In the genomic region with DNA sequence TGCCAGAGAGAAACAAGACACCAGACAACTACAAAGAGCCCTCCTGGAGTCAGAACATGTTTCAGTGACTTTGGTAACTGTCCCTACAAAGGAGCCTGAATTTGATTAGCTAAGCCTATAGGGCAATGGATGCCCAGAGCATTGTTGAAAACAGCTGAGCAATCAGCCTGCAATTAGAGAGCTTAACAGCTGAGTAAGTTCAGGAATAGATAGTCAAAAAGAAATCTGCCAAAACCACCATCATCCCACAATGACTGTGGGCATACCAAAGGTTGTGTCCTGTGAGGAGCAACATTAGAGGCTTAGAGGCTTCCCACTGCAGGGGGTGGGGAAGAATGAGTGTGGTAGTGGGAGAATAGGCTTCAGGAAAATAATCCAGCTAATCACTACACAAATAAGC, we compare ENCODE assay signal across 13 cellular contexts. TPM values are rescaled to one million over a fixed set of nuclear protein-coding genes. Genes with fewer than 3 reads are reported as not detected.
DNase-seq lines count a peak whose midpoint lies in the region; ATAC-seq and TF ChIP-seq lines count a peak whose summit lies in the region.
"Had no signal": no experiment of that assay in that cellular context is flagged by ENCODE, and none has a peak within 500 bp of the region (broad histone marks: within the 10 kb centered on the region; RNA-seq: fewer than 3 reads in every experiment).

No MANE protein-coding gene starts in this region.

- H3K36me3 Mint-ChIP-seq in naive thymus-derived CD8-positive, alpha-beta T cell, result peaks cover 0 to 20% (median 0%) of the 10 kb centered on the region in 3 donors

- H3K4me3 ChIP-seq in epithelial cell of esophagus (ENCODE audit: low read length), result no peak overlapping the region
- H3K4me3 ChIP-seq: thyroid gland had no signal

- intact Hi-C loops in left cardiac atrium (cut with DNase I), result no loop called here

- no peak overlapping the region for H3K27ac Mint-ChIP-seq in naive thymus-derived CD8-positive, alpha-beta T cell

- POLR2A ChIA-PET in naive thymus-derived CD8-positive, alpha-beta T cell (lab: Charles Lee), result no interaction called here

- DNase-seq in epithelial cell of esophagus (ENCODE audit: low read depth) (peak; percentile 6), left cardiac atrium (no peak), islet precursor cell (no peak), NCI-H1048 (lab: John Stamatoyannopoulos, UW) (no peak)
- no peak for DNase-seq in naive thymus-derived CD8-positive, alpha-beta T cell
- DNase-seq: activated CD8-positive, alpha-beta memory T cell treated with anti-CD3 and anti-CD28 coated beads, Interleukin-2, amount 50 U/mL, for 48 hours; glutamatergic neuron; NCI-H1694; thyroid gland had no signal

- H3K27me3 Mint-ChIP-seq in naive thymus-derived CD8-positive, alpha-beta T cell, result peaks cover 2 to 18% (median 7%) of the 10 kb centered on the region in 5 donors

- H3K4me1 Mint-ChIP-seq in naive thymus-derived CD8-positive, alpha-beta T cell, result peaks cover 0 to 20% (median 0%) of the 10 kb centered on the region in 4 donors

- H3K4me3 Mint-ChIP-seq in naive thymus-derived CD8-positive, alpha-beta T cell, result no peak overlapping the region

- TF ChIP-seq CTCF in epithelial cell of esophagus (IDR thresholded peaks at IDR 0.05; ENCODE audit: insufficient read depth, low read depth, low read length, missing control alignments), result no peak

- peaks cover 3 to 48% (median 20%) of the 10 kb centered on the region in 9 donors for H3K9me3 Mint-ChIP-seq in naive thymus-derived CD8-positive, alpha-beta T cell

- peak; percentile 98 for ATAC-seq in GM18873 (IDR thresholded peaks at IDR 0.05; ENCODE audit: low FRiP score, unreplicated experiment)
- ATAC-seq in GM21423 (IDR thresholded peaks at IDR 0.05; ENCODE audit: unreplicated experiment), result peak; percentile 82
- peak; percentile 93 for ATAC-seq in HG03097 (IDR thresholded peaks at IDR 0.05; ENCODE audit: low FRiP score, unreplicated experiment)
- no peak for ATAC-seq in left cardiac atrium
- no peak for ATAC-seq in naive thymus-derived CD8-positive, alpha-beta T cell

RNA-seq across cellular contexts. Expression of gene SH3BP5L, which starts 32.1 kb away (rescaled TPM):
- 10 to 100 TPM; 15.1 to 18.5 TPM for total RNA-seq in left cardiac atrium
- total RNA-seq in naive thymus-derived CD8-positive, alpha-beta T cell, result 10 to 100 TPM; 28.5 to 29.9 TPM
- 1 to 10 TPM; 1.6 to 3.5 (median 2.6) TPM for polyA plus RNA-seq in naive thymus-derived CD8-positive, alpha-beta T cell

RNA-seq across cellular contexts. Expression of gene LYPD8, which starts 38.0 kb away (rescaled TPM):
- not detected for total RNA-seq in left cardiac atrium
- total RNA-seq in naive thymus-derived CD8-positive, alpha-beta T cell, result not detected
- polyA plus RNA-seq in naive thymus-derived CD8-positive, alpha-beta T cell, result not detected
- total RNA-seq: bronchial epithelial cell, thyroid gland had no signal

RNA-seq across cellular contexts. Expression of gene ZNF672, which starts 44.4 kb away (rescaled TPM):
- total RNA-seq in left cardiac atrium, result 10 to 100 TPM; 41.6 to 42.2 TPM
- 10 to 100 TPM; 35.8 to 37.2 TPM for total RNA-seq in naive thymus-derived CD8-positive, alpha-beta T cell
- 10 to 100 TPM; 17.9 to 25.6 (median 19.6) TPM for polyA plus RNA-seq in naive thymus-derived CD8-positive, alpha-beta T cell

Comparison
In these comparisons a context has a peak if more than half of its experiments do, and no peak if none do; other contexts are left out.
1. ATAC-seq: peak in GM18873 (single experiment), GM21423 (single experiment) and HG03097 (single experiment); none in left cardiac atrium (0 of 2) and naive thymus-derived CD8-positive, alpha-beta T cell (0 of 2).